1 cellular context compared by ENCODE assay signal in genomic region chr22:29553391-29554224, GRCh38.
TF ChIP-seq lines count a peak whose summit lies in the region.

THOC5 (minus strand) TSS chr22:29553757; CDS start chr22:29549147, 4,610 bp downstream.

TF ChIP-seq in K562, 482 proteins besides CTCF, POLR2A, EP300 and RAD21 (continued from another document and continues in another):
- peak in 2 of 3 experiments; percentile 76 to 89; a peak in 4 of 6 replicates for TF ChIP-seq ZBTB11 (CRISPR knock-in tag; IDR thresholded peaks at IDR 0.05)
- TF ChIP-seq SMAD2 (IDR thresholded peaks at IDR 0.05; ENCODE audit: low read depth, low read length) = no peak
- peak; percentile 98 to 99 for TF ChIP-seq MNT (conservative IDR thresholded peaks at IDR 0.05)
- no peak for TF ChIP-seq HMG20A (CRISPR knock-in tag; conservative IDR thresholded peaks at IDR 0.05)
- TF ChIP-seq HNRNPLL (IDR thresholded peaks at IDR 0.05; ENCODE audit: low read depth, low read length, poor library complexity, severe bottlenecking) = peak; percentile 52
- TF ChIP-seq KDM1A (IDR thresholded peaks at IDR 0.05) = no peak
- TF ChIP-seq NCOR1 (IDR thresholded peaks at IDR 0.05) = no peak
- TF ChIP-seq CSDE1 (IDR thresholded peaks at IDR 0.05) = no peak
- no peak for TF ChIP-seq ZBTB49 (CRISPR knock-in tag; IDR thresholded peaks at IDR 0.05; ENCODE audit: borderline replicate concordance)
- no peak for TF ChIP-seq SMARCA4 (IDR thresholded peaks at IDR 0.05)
- TF ChIP-seq TSC22D4 (tag; IDR thresholded peaks at IDR 0.05) = no peak
- TF ChIP-seq POLR2AphosphoS5 (IDR thresholded peaks at IDR 0.05; ENCODE audit: control insufficient read depth, insufficient read depth, low read depth, low read length) = peak; percentile 58; the same call in 1 of the 2 replicates
- no peak for TF ChIP-seq ZHX1 (conservative IDR thresholded peaks at IDR 0.05; ENCODE audit: low read length)
- TF ChIP-seq HOXB6 (CRISPR knock-in tag; IDR thresholded peaks at IDR 0.05; ENCODE audit: borderline replicate concordance) = no peak
- no peak for TF ChIP-seq MITF (IDR thresholded peaks at IDR 0.05)
- no peak for TF ChIP-seq CBX1 (IDR thresholded peaks at IDR 0.05; ENCODE audit: low read depth)
- TF ChIP-seq ZFX (CRISPR knock-in tag; IDR thresholded peaks at IDR 0.05) = peak; percentile 70
- TF ChIP-seq SMAD3 (CRISPR knock-in tag; conservative IDR thresholded peaks at IDR 0.05) = no peak
- TF ChIP-seq ZNF584 (CRISPR knock-in tag; IDR thresholded peaks at IDR 0.05; ENCODE audit: low read depth) = no peak
- peak; percentile 50; the same call in 1 of the 2 replicates for TF ChIP-seq THAP12 (CRISPR knock-in tag; IDR thresholded peaks at IDR 0.05)
- no peak for TF ChIP-seq RNF2 (IDR thresholded peaks at IDR 0.05)
- no peak for TF ChIP-seq ZBTB8A (IDR thresholded peaks at IDR 0.05; ENCODE audit: partially characterized antibody)
- TF ChIP-seq NBN (IDR thresholded peaks at IDR 0.05; ENCODE audit: low read depth) = peak; percentile 82; the same call in 1 of the 2 replicates
- TF ChIP-seq BDP1 (IDR thresholded peaks at IDR 0.05; ENCODE audit: insufficient read depth, insufficient read length) = no peak
- no peak for TF ChIP-seq RREB1 (CRISPR knock-in tag; IDR thresholded peaks at IDR 0.05)
- TF ChIP-seq POLR2B (IDR thresholded peaks at IDR 0.05; ENCODE audit: low read depth, partially characterized antibody) = peak; percentile 70
- TF ChIP-seq CTCFL (IDR thresholded peaks at IDR 0.05; ENCODE audit: borderline replicate concordance, insufficient read depth, low read depth, low read length, poor library complexity, severe bottlenecking) = peak; percentile 57
- no peak for TF ChIP-seq MAFF (IDR thresholded peaks at IDR 0.05; ENCODE audit: low read length)
- TF ChIP-seq STAG1 (CRISPR knock-in tag; IDR thresholded peaks at IDR 0.05; ENCODE audit: borderline replicate concordance) = no peak
